In the genomic region with DNA sequence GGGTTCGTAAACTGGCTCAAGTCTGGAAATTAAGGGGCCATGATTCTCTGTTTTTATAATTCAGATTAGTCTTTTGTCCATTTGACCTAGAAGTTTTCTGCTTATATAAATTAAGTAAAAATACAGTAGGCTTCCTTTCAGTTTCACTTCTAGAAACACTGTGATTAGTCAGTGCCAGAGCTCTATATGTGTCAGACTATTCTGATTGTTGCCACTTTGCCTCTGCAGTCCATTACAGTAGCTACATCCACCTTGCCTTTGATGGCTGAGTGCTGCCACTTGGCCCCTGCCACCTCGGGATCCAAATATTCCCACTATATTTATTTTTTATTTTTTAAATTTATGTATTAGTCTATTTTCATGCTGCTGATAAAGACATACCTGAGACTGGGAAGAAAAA, we compare ENCODE assay signal across 10 cellular contexts. TPM values are rescaled to one million over a fixed set of nuclear protein-coding genes. Genes with fewer than 3 reads are reported as not detected.
DNase-seq lines count a peak whose midpoint lies in the region; ATAC-seq lines count a peak whose summit lies in the region.
"Had no signal": no experiment of that assay in that cellular context is flagged by ENCODE, and none has a peak within 500 bp of the region (broad histone marks: within the 10 kb centered on the region; RNA-seq: fewer than 3 reads in every experiment).

No MANE protein-coding gene starts in this region.

- H3K27me3 Mint-ChIP-seq in immature natural killer cell (ENCODE audit: low read depth in 3 of 3), result peaks cover 0 to 2% (median 0%) of the 10 kb centered on the region in 3 donors

- peak overlapping the region in 2 of 6 donors; percentile 25 to 68 for H3K27ac Mint-ChIP-seq in immature natural killer cell

- peaks cover 9 to 19% of the 10 kb centered on the region in 2 donors for H3K4me1 Mint-ChIP-seq in immature natural killer cell

- peak overlapping the region in 1 of 5 donors; percentile 24 for H3K4me3 Mint-ChIP-seq in immature natural killer cell

- DNase-seq in immature natural killer cell (peak in 2 of 3 donors; percentile 2 to 4), NCI-H2081 (lab: John Stamatoyannopoulos, UW) (no peak), left ventricle myocardium superior (no peak), hypothalamus (lab: John Stamatoyannopoulos, UW) (no peak), T1000 (lab: John Stamatoyannopoulos, UW) (no peak)

- peaks cover 0 to 8% (median 3%) of the 10 kb centered on the region in 3 donors for H3K36me3 Mint-ChIP-seq in immature natural killer cell

- H3K9me3 Mint-ChIP-seq in immature natural killer cell, result peaks cover 0 to 2% (median 0%) of the 10 kb centered on the region in 6 donors

- ATAC-seq in GM18867 (IDR thresholded peaks at IDR 0.05; ENCODE audit: unreplicated experiment) (peak; percentile 100), GM21717 (IDR thresholded peaks at IDR 0.05; ENCODE audit: unreplicated experiment) (peak; percentile 100), HG03565 (IDR thresholded peaks at IDR 0.05; ENCODE audit: unreplicated experiment) (peak; percentile 94), left ventricle myocardium superior (no peak)

- intact Hi-C loops in left ventricle myocardium superior (cut with micrococcal nuclease), result no loop called here

RNA-seq across cellular contexts. Expression of a gene that starts 7.9 kb away (rescaled TPM):
- polyA plus RNA-seq in immature natural killer cell, result not detected
- total RNA-seq in left ventricle myocardium superior, result not detected
- total RNA-seq: bronchial epithelial cell, kidney epithelial cell had no signal

RNA-seq across cellular contexts. Expression of a gene that starts 29.1 kb away (rescaled TPM):
- 10 to 100 TPM in 2 of 3 donors, 1 to 10 TPM in 1; 8.1 to 23.0 (median 11.2) TPM for polyA plus RNA-seq in immature natural killer cell
- total RNA-seq in left ventricle myocardium superior, result 12.6 TPM

Comparison
In these comparisons a context has a peak if more than half of its experiments do, and no peak if none do; other contexts are left out.
1. DNase-seq: peak in immature natural killer cell (2 of 3); none in NCI-H2081 (0 of 2), left ventricle myocardium superior (single experiment), hypothalamus (0 of 51) and T1000 (single experiment).